9 cellular contexts compared by ENCODE assay signal in genomic region chr14:73771848-73772705, GRCh38. TPM values are rescaled to one million over a fixed set of nuclear protein-coding genes. Genes with fewer than 3 reads are reported as not detected.
A peak's percentile ranks its signal among the peaks of the same experiment; 100 is the strongest.
DNase-seq lines count a peak whose midpoint lies in the region; ATAC-seq and TF ChIP-seq lines count a peak whose summit lies in the region.
"Had no signal": no experiment of that assay in that cellular context is flagged by ENCODE, and none has a peak within 500 bp of the region (broad histone marks: within the 10 kb centered on the region; RNA-seq: fewer than 3 reads in every experiment).

No MANE protein-coding gene starts in this region.

- TF ChIP-seq CTCF in ascending aorta (IDR thresholded peaks at IDR 0.05) = no peak

- DNase-seq in EH (ENCODE audit: low read depth) (peak; percentile 24), T follicular helper cell (ENCODE audit: low read depth) (peak; percentile 48), ascending aorta (ENCODE audit: low spot score in 2 of 2) (no peak), islet precursor cell (peak; percentile 88), ecto neural progenitor cell (ENCODE audit: low spot score) (no peak)
- DNase-seq in stimulated activated CD4-positive, alpha-beta T cell treated with anti-CD3 and anti-CD28 coated beads, Interleukin-4, amount 100 ng/mL, for 24 hours = peak; percentile 76

- no peak overlapping the region for H3K9ac ChIP-seq in HUES48 (ENCODE audit: low read depth, low read length)

- intact Hi-C loops in ascending aorta (cut with DNase I) = no loop called here

- H3K27ac ChIP-seq in HUES48 (ENCODE audit: low read depth, low read length) = peak overlapping the region; percentile 48
- H3K27ac ChIP-seq in ascending aorta = peak overlapping the region; percentile 70 to 80
- H3K27ac ChIP-seq: SJSA1 had no signal

- peak; percentile 51 for ATAC-seq in GM21390 (IDR thresholded peaks at IDR 0.05; ENCODE audit: unreplicated experiment)

- H3K4me3 ChIP-seq in HUES48 (ENCODE audit: low read depth, low read length) (no peak overlapping the region), ascending aorta (peak overlapping the region in 1 of 2 donors; percentile 16)
- H3K4me3 ChIP-seq: SJSA1 had no signal

- H3K9me3 ChIP-seq in HUES48 (ENCODE audit: control insufficient read depth, insufficient read depth, low read length) (no peaks in the 10 kb centered on the region), ascending aorta (no peaks in the 10 kb centered on the region)
- H3K9me3 ChIP-seq: SJSA1 had no signal

- H3K36me3 ChIP-seq in HUES48 (ENCODE audit: control insufficient read depth, insufficient read depth, low read length) (no peaks in the 10 kb centered on the region), ascending aorta (no peaks in the 10 kb centered on the region)
- H3K36me3 ChIP-seq: SJSA1 had no signal

- H3K4me1 ChIP-seq in HUES48 (ENCODE audit: control insufficient read depth, insufficient read depth, low read length) (peaks cover 10% of the 10 kb centered on the region), ascending aorta (peaks cover 21 to 63% of the 10 kb centered on the region in 2 donors)

- peaks cover 12% of the 10 kb centered on the region for H3K27me3 ChIP-seq in HUES48 (ENCODE audit: control insufficient read depth, insufficient read depth, low read length)
- no peaks in the 10 kb centered on the region for H3K27me3 ChIP-seq in ascending aorta
- H3K27me3 ChIP-seq: SJSA1 had no signal

RNA-seq across cellular contexts. Expression of gene PNMA1, which starts 57.9 kb away (rescaled TPM):
- total RNA-seq in ascending aorta = 30.2 TPM

Comparison
In these comparisons a context has a peak if more than half of its experiments do, and no peak if none do; other contexts are left out.
1. DNase-seq: peak in EH (single experiment), T follicular helper cell (single experiment), islet precursor cell (single experiment) and stimulated activated CD4-positive, alpha-beta T cell treated with anti-CD3 and anti-CD28 coated beads, Interleukin-4, amount 100 ng/mL, for 24 hours (single experiment); none in ascending aorta (0 of 2) and ecto neural progenitor cell (single experiment).